ENCODE assay signal across 8 cellular contexts in genomic region chr5:139342423-139342723, GRCh38. TPM values are rescaled to one million over a fixed set of nuclear protein-coding genes. Genes with fewer than 3 reads are reported as not detected.
DNase-seq lines count a peak whose midpoint lies in the region; ATAC-seq, FAIRE-seq and TF ChIP-seq lines count a peak whose summit lies in the region.

No MANE protein-coding gene starts in this region.

- H3K4me1 Mint-ChIP-seq in astrocyte (ENCODE audit: low read depth, unreplicated experiment) (peaks cover 17% of the 10 kb centered on the region), mesothelial cell of epicardium (peaks cover 30% of the 10 kb centered on the region)

- peak overlapping the region; percentile 98 for H3K4me3 ChIP-seq in astrocyte (ENCODE audit: insufficient read depth, low read depth, low read length)

- peaks cover 10% of the 10 kb centered on the region for H3K36me3 Mint-ChIP-seq in astrocyte (ENCODE audit: low read depth, unreplicated experiment)
- peaks cover 17% of the 10 kb centered on the region for H3K36me3 Mint-ChIP-seq in mesothelial cell of epicardium

- peak overlapping the region; percentile 100 for H3K9ac ChIP-seq in astrocyte (ENCODE audit: low read length)

- H3K27ac Mint-ChIP-seq in astrocyte (ENCODE audit: unreplicated experiment): peak overlapping the region; percentile 100
- peak overlapping the region; percentile 99 for H3K27ac Mint-ChIP-seq in mesothelial cell of epicardium

- no peaks in the 10 kb centered on the region for H3K36me3 ChIP-seq in astrocyte (ENCODE audit: insufficient read depth, low read length)

- no peaks in the 10 kb centered on the region for H3K9me3 Mint-ChIP-seq in astrocyte (ENCODE audit: unreplicated experiment)
- no peaks in the 10 kb centered on the region for H3K9me3 Mint-ChIP-seq in mesothelial cell of epicardium

- no peaks in the 10 kb centered on the region for H3K27me3 ChIP-seq in astrocyte (ENCODE audit: insufficient read depth, low read length)

- DNase-seq in activated CD4-positive, CD25-positive, alpha-beta regulatory T cell treated with anti-CD3 and anti-CD28 coated beads, Interleukin-2, amount 50 U/mL, for 72 hours: no peak
- DNase-seq in astrocyte (ENCODE audit: low read depth) (no peak), mesothelial cell of epicardium (ENCODE audit: low spot score in 2 of 2, unreplicated experiment in 2 of 2) (no peak), ACHN (no peak), NOMO-1 treated with DMSO at 0.1 percent for 48 hours (lab: John Stamatoyannopoulos, UW; ENCODE audit: unreplicated experiment) (no peak), NCI-H748 treated with DMSO at 0.1 percent for 48 hours (lab: John Stamatoyannopoulos, UW) (no peak)

- ATAC-seq in activated CD4-positive, CD25-positive, alpha-beta regulatory T cell treated with anti-CD3 and anti-CD28 coated beads, Interleukin-2, amount 50 U/mL, for 24 hours: peak; percentile 66
- peak; percentile 30 for ATAC-seq in HG03442 (IDR thresholded peaks at IDR 0.05; ENCODE audit: unreplicated experiment)

- no peak for TF ChIP-seq CTCF in astrocyte (IDR thresholded peaks at IDR 0.05; ENCODE audit: insufficient read depth, low read depth, low read length)
- TF ChIP-seq CTCF in mesothelial cell of epicardium (IDR thresholded peaks at IDR 0.05; ENCODE audit: unreplicated experiment): no peak

- H4K20me1 ChIP-seq in astrocyte (ENCODE audit: insufficient read depth, low read length): peaks cover 51% of the 10 kb centered on the region

- no peaks in the 10 kb centered on the region for H3K9me3 ChIP-seq in astrocyte (ENCODE audit: insufficient read depth, low read depth, low read length)

- H3K4me1 ChIP-seq in astrocyte (ENCODE audit: insufficient read depth, low read length): peaks cover 14% of the 10 kb centered on the region

- FAIRE-seq in astrocyte (lab: Jason Lieb, UNC): no peak

- in situ Hi-C loops in ACHN (cut with HindIII; ENCODE audit: low pct_ligation_motif_present, low pct_unique_long_range_greater_than_20kb, low sequenced_read_pairs): no loop called here

- peak overlapping the region; percentile 100 for H3K27ac ChIP-seq in astrocyte (ENCODE audit: low read depth, low read length)

- peak overlapping the region; percentile 99 for H3K4me3 Mint-ChIP-seq in astrocyte (ENCODE audit: unreplicated experiment)
- H3K4me3 Mint-ChIP-seq in mesothelial cell of epicardium: peak overlapping the region; percentile 96

- peak overlapping the region; percentile 85 for H3K4me2 ChIP-seq in astrocyte (ENCODE audit: low read length)

- H3K27me3 Mint-ChIP-seq in astrocyte (ENCODE audit: low read depth, unreplicated experiment) (no peaks in the 10 kb centered on the region), mesothelial cell of epicardium (ENCODE audit: low read depth) (no peaks in the 10 kb centered on the region)

- H2AFZ ChIP-seq in astrocyte (ENCODE audit: low read depth, low read length): no peak overlapping the region

- H3K79me2 ChIP-seq in astrocyte (ENCODE audit: insufficient read depth, low read length): peaks cover 57% of the 10 kb centered on the region

RNA-seq across cellular contexts. Expression of gene PAIP2, which starts 0.7 kb away (rescaled TPM):
- total RNA-seq in astrocyte (64.2 and 75.3 TPM in 2 replicates), mesothelial cell of epicardium (86.6 to 93.4 TPM (median 88.2 TPM) in 3 replicates)

RNA-seq across cellular contexts. Expression of gene SLC23A1, which starts 40.7 kb away (rescaled TPM):
- total RNA-seq in astrocyte (not detected in 2 replicates), mesothelial cell of epicardium (not detected in 3 replicates)

RNA-seq across cellular contexts. Expression of gene MZB1, which starts 47.3 kb away (rescaled TPM):
- total RNA-seq in astrocyte: 0.22 TPM in 1 of 2 replicates, not detected in the other
- 0.20 TPM in 1 of 3 replicates, not detected in the others for total RNA-seq in mesothelial cell of epicardium

RNA-seq across cellular contexts. Expression of gene MATR3, which starts 48.8 kb away (rescaled TPM):
- 126 and 134 TPM in 2 replicates for total RNA-seq in astrocyte
- total RNA-seq in mesothelial cell of epicardium: 267 to 318 TPM (median 280 TPM) in 3 replicates

RNA-seq across cellular contexts. Expression of gene PROB1, which starts 52.5 kb away (rescaled TPM):
- 0.59 and 0.60 TPM in 2 replicates for total RNA-seq in astrocyte
- 1.4 to 1.6 TPM (median 1.5 TPM) in 3 replicates for total RNA-seq in mesothelial cell of epicardium
